Comparison of ENCODE assay signal across 2 cellular contexts in genomic region chr19:38466050-38466449, GRCh38.
TF ChIP-seq lines count a peak whose summit lies in the region.

No MANE protein-coding gene starts in this region.

TF ChIP-seq in A549, 52 proteins besides CTCF, POLR2A, EP300 and RAD21:
- TF ChIP-seq HDAC2 (IDR thresholded peaks at IDR 0.05): no peak
- TF ChIP-seq FOSL2 (IDR thresholded peaks at IDR 0.05): no peak
- TF ChIP-seq FOSL2 (CRISPR knock-in tag; IDR thresholded peaks at IDR 0.05): no peak
- no peak for TF ChIP-seq RCOR1 (IDR thresholded peaks at IDR 0.05; ENCODE audit: low read depth, low read length)
- TF ChIP-seq POLR2AphosphoS2 (conservative IDR thresholded peaks at IDR 0.05; ENCODE audit: low read length): no peak
- no peak for TF ChIP-seq ATOH8 (CRISPR knock-in tag; IDR thresholded peaks at IDR 0.05; ENCODE audit: low read depth)
- no peak for TF ChIP-seq MAX (IDR thresholded peaks at IDR 0.05)
- TF ChIP-seq REST (IDR thresholded peaks at IDR 0.05): no peak
- TF ChIP-seq PBX3 (IDR thresholded peaks at IDR 0.05): no peak
- no peak for TF ChIP-seq HEYL (CRISPR knock-in tag; IDR thresholded peaks at IDR 0.05)
- no peak for TF ChIP-seq E2F6 (IDR thresholded peaks at IDR 0.05; ENCODE audit: borderline replicate concordance, low read depth)
- no peak for TF ChIP-seq RARB (CRISPR knock-in tag; IDR thresholded peaks at IDR 0.05)
- no peak for TF ChIP-seq TP53 (CRISPR knock-in tag; IDR thresholded peaks at IDR 0.05)
- TF ChIP-seq GATA3 (IDR thresholded peaks at IDR 0.05; ENCODE audit: borderline replicate concordance): no peak
- no peak for TF ChIP-seq ELK1 (IDR thresholded peaks at IDR 0.05; ENCODE audit: low read depth, low read length)
- no peak for TF ChIP-seq MYC (IDR thresholded peaks at IDR 0.05; ENCODE audit: borderline replicate concordance, low read length)
- no peak for TF ChIP-seq CHD2 (IDR thresholded peaks at IDR 0.05; ENCODE audit: low read length, partially characterized antibody)
- TF ChIP-seq RFX5 (IDR thresholded peaks at IDR 0.05): no peak
- no peak for TF ChIP-seq HOXA7 (CRISPR knock-in tag; IDR thresholded peaks at IDR 0.05)
- no peak for TF ChIP-seq HOXB13 (CRISPR knock-in tag; IDR thresholded peaks at IDR 0.05; ENCODE audit: low read depth)
- TF ChIP-seq FOSB (CRISPR knock-in tag; IDR thresholded peaks at IDR 0.05): no peak

TF ChIP-seq in H1, 55 proteins besides CTCF, POLR2A, EP300 and RAD21:
- no peak for TF ChIP-seq RXRA (IDR thresholded peaks at IDR 0.05; ENCODE audit: insufficient read depth, low read depth, low read length)
- no peak for TF ChIP-seq POU5F1 (IDR thresholded peaks at IDR 0.05; ENCODE audit: low read depth, low read length)
- no peak for TF ChIP-seq RBBP5 (IDR thresholded peaks at IDR 0.05; ENCODE audit: borderline replicate concordance, low read depth, low read length)
- TF ChIP-seq SIRT6 (IDR thresholded peaks at IDR 0.05; ENCODE audit: low read length): no peak
- no peak for TF ChIP-seq TBP (IDR thresholded peaks at IDR 0.05; ENCODE audit: low read depth, low read length)
- TF ChIP-seq SAP30 (IDR thresholded peaks at IDR 0.05; ENCODE audit: insufficient read depth, insufficient replicate concordance, low read length): no peak
- no peak for TF ChIP-seq CREB1 (IDR thresholded peaks at IDR 0.05)
- TF ChIP-seq CEBPB (IDR thresholded peaks at IDR 0.05; ENCODE audit: low read depth, low read length): no peak
- no peak for TF ChIP-seq ATF2 (IDR thresholded peaks at IDR 0.05; ENCODE audit: low read length)
- TF ChIP-seq KDM4A (IDR thresholded peaks at IDR 0.05; ENCODE audit: low read depth, low read length, severe bottlenecking): no peak
- TF ChIP-seq NANOG (IDR thresholded peaks at IDR 0.05; ENCODE audit: insufficient read depth, low read depth, low read length, poor library complexity, severe bottlenecking): no peak
- TF ChIP-seq BRCA1 (IDR thresholded peaks at IDR 0.05; ENCODE audit: low read depth, low read length): no peak
- no peak for TF ChIP-seq FOSL1 (IDR thresholded peaks at IDR 0.05; ENCODE audit: insufficient read depth, low read depth, low read length)
- no peak for TF ChIP-seq POLR2AphosphoS5 (IDR thresholded peaks at IDR 0.05; ENCODE audit: low read depth, low read length)
